21 cellular contexts compared by ENCODE assay signal in genomic region chr22:36871669-36872081, GRCh38. TPM values are rescaled to one million over a fixed set of nuclear protein-coding genes. Genes with fewer than 3 reads are reported as not detected.
DNase-seq lines count a peak whose midpoint lies in the region; ATAC-seq and TF ChIP-seq lines count a peak whose summit lies in the region.
"Had no signal": no experiment of that assay in that cellular context is flagged by ENCODE, and none has a peak within 500 bp of the region (broad histone marks: within the 10 kb centered on the region; RNA-seq: fewer than 3 reads in every experiment).

No MANE protein-coding gene starts in this region.

- H3K9me3 Mint-ChIP-seq in Calu3 (ENCODE audit: low read depth, unreplicated experiment): no peaks in the 10 kb centered on the region
- H3K9me3 Mint-ChIP-seq: nephron had no signal

- H3K79me2 ChIP-seq in SK-N-SH (ENCODE audit: insufficient read depth) (no peaks in the 10 kb centered on the region), hepatocyte (no peaks in the 10 kb centered on the region), smooth muscle cell (ENCODE audit: low read depth) (no peaks in the 10 kb centered on the region)

- no peak for TF ChIP-seq EP300 in SK-N-SH (IDR thresholded peaks at IDR 0.05; ENCODE audit: borderline replicate concordance in 1 of 2, low read depth in 1 of 2, low read length in 1 of 2)

- H3K9ac ChIP-seq in SK-N-SH: no peak overlapping the region
- no peak overlapping the region for H3K9ac ChIP-seq in smooth muscle cell (ENCODE audit: low read depth)

- H2AFZ ChIP-seq in SK-N-SH (ENCODE audit: low read depth) (no peak overlapping the region), hepatocyte (no peak overlapping the region), smooth muscle cell (ENCODE audit: low read depth) (no peak overlapping the region)

- H3K27me3 ChIP-seq in SK-N-SH (ENCODE audit: insufficient read depth) (no peaks in the 10 kb centered on the region; the same call in 1 of the 2 replicates), Panc1 (ENCODE audit: control insufficient read depth, insufficient read depth, low read length) (no peaks in the 10 kb centered on the region; the same call in 1 of the 2 replicates), hepatocyte (peaks cover 25% of the 10 kb centered on the region), smooth muscle cell (ENCODE audit: low read depth) (peaks cover 4% of the 10 kb centered on the region), uterus (no peaks in the 10 kb centered on the region)
- H3K27me3 ChIP-seq: SJSA1 had no signal

- H3K4me2 ChIP-seq in SK-N-SH (no peak overlapping the region), hepatocyte (no peak overlapping the region), smooth muscle cell (no peak overlapping the region)

- H3F3A ChIP-seq in SK-N-SH (replicated peaks; ENCODE audit: insufficient read depth): no peaks in the 10 kb centered on the region
- H3F3A ChIP-seq in smooth muscle cell (ENCODE audit: low read depth): no peaks in the 10 kb centered on the region

- H3K9me3 ChIP-seq in SK-N-SH (no peaks in the 10 kb centered on the region), Panc1 (ENCODE audit: control insufficient read depth, insufficient read depth, low read depth, low read length) (no peaks in the 10 kb centered on the region), hepatocyte (ENCODE audit: low read depth) (no peaks in the 10 kb centered on the region), smooth muscle cell (replicated peaks; ENCODE audit: low read depth) (no peaks in the 10 kb centered on the region), uterus (no peaks in the 10 kb centered on the region)
- H3K9me3 ChIP-seq: esophagus squamous epithelium, prostate gland, SJSA1, suprapubic skin had no signal

- in situ Hi-C loops in Panc1 (cut with HindIII; ENCODE audit: low pct_unique_long_range_greater_than_20kb, low sequenced_read_pairs): no loop called here

- BruUV-seq in Panc1 (replicated peaks; lab: Mats Ljungman, UMichigan): no TSS peak
- no TSS peak for BruUV-seq in Calu3 (replicated peaks; lab: Mats Ljungman, UMichigan)

- no peak overlapping the region for H3K27ac ChIP-seq in SK-N-SH (ENCODE audit: low read depth in 2 of 2, low read length in 1 of 2)
- no peak overlapping the region for H3K27ac ChIP-seq in Panc1 (ENCODE audit: low read length)
- H3K27ac ChIP-seq in hepatocyte: no peak overlapping the region
- peak overlapping the region; percentile 40 for H3K27ac ChIP-seq in smooth muscle cell (ENCODE audit: low read depth)
- H3K27ac ChIP-seq in uterus: no peak overlapping the region
- H3K27ac ChIP-seq: 22Rv1, prostate gland, SJSA1, suprapubic skin had no signal

- POLR2A ChIA-PET in SK-N-SH (lab: Yijun Ruan, JAX): interaction anchor here (0.6 kb wide), 1 partner anchor 37 kb away, joined by 3 read pairs; no protein-coding TSS in a partner anchor
- POLR2A ChIA-PET in Panc1 (lab: Charles Lee): interaction anchor here (0.6 kb wide), 1 partner anchor 107 kb away, joined by 12 read pairs; no protein-coding TSS in a partner anchor

- TF ChIP-seq RAD21 in SK-N-SH (IDR thresholded peaks at IDR 0.05; ENCODE audit: low read length): no peak

- peak; percentile 14 for DNase-seq in SK-N-SH
- no peak for DNase-seq in Panc1 (ENCODE audit: low read depth, low spot score)
- peak; percentile 39 for DNase-seq in hepatocyte (ENCODE audit: low spot score)
- no peak for DNase-seq in smooth muscle cell (lab: John Stamatoyannopoulos, UW; ENCODE audit: unreplicated experiment)
- no peak for DNase-seq in uterus
- no peak for DNase-seq in Calu3
- no peak for DNase-seq in dedifferentiated amniotic fluid mesenchymal stem cell (ENCODE audit: extremely low spot score)
- DNase-seq: activated CD4-positive, CD25-positive, alpha-beta regulatory T cell; COR-L47; esophagus squamous epithelium; NCI-H2081 treated with DMSO at 0.1 percent for 48 hours; NCI-H510A; small intestine; stimulated activated CD4-positive, alpha-beta T cell treated with anti-CD3 and anti-CD28 coated beads, Interleukin-4, amount 100 ng/mL, for 4 hours had no signal

- no peak overlapping the region for H3K4me3 Mint-ChIP-seq in Calu3 (ENCODE audit: low read depth, unreplicated experiment)
- H3K4me3 Mint-ChIP-seq: nephron had no signal

- intact Hi-C loops in Panc1 (cut with micrococcal nuclease; ENCODE audit: unreplicated experiment) (no loop called here), uterus (cut with DNase I; ENCODE audit: low total_unique reads) (no loop called here), Calu3 (cut with micrococcal nuclease; ENCODE audit: unreplicated experiment) (loop anchor here (5.0 kb wide), 1 partner anchor 106 kb away; no protein-coding TSS in a partner anchor)

- peaks cover 28% of the 10 kb centered on the region for H3K4me1 Mint-ChIP-seq in Calu3 (ENCODE audit: low read depth, unreplicated experiment)
- H3K4me1 Mint-ChIP-seq: nephron had no signal

- H3K4me3 ChIP-seq in SK-N-SH (ENCODE audit: low read depth in 2 of 2, low read length in 1 of 2) (no peak overlapping the region), Panc1 (ENCODE audit: low read depth in 2 of 2, low read length in 2 of 2) (no peak overlapping the region), hepatocyte (no peak overlapping the region), smooth muscle cell (no peak overlapping the region), uterus (no peak overlapping the region)
- H3K4me3 ChIP-seq: esophagus squamous epithelium, prostate gland, SJSA1, suprapubic skin had no signal

- H4K20me1 ChIP-seq in SK-N-SH (ENCODE audit: insufficient read depth): no peaks in the 10 kb centered on the region
- no peaks in the 10 kb centered on the region for H4K20me1 ChIP-seq in hepatocyte (ENCODE audit: insufficient read depth, poor library complexity, severe bottlenecking)
- no peaks in the 10 kb centered on the region for H4K20me1 ChIP-seq in smooth muscle cell (ENCODE audit: low read depth)

- H3K9me2 ChIP-seq in SK-N-SH (no peaks in the 10 kb centered on the region), hepatocyte (replicated peaks; ENCODE audit: insufficient read depth) (no peaks in the 10 kb centered on the region)

- TF ChIP-seq CTCF in SK-N-SH (IDR thresholded peaks at IDR 0.05): no peak
- TF ChIP-seq CTCF in Panc1 (IDR thresholded peaks at IDR 0.05): no peak
- no peak for TF ChIP-seq CTCF in hepatocyte (IDR thresholded peaks at IDR 0.05; ENCODE audit: poor library complexity)
- TF ChIP-seq CTCF in smooth muscle cell (IDR thresholded peaks at IDR 0.05; ENCODE audit: borderline replicate concordance, insufficient read depth, poor library complexity, severe bottlenecking): no peak
- no peak for TF ChIP-seq CTCF in uterus (IDR thresholded peaks at IDR 0.05)
- no peak for TF ChIP-seq CTCF in Calu3 (IDR thresholded peaks at IDR 0.05; ENCODE audit: unreplicated experiment)

- no peaks in the 10 kb centered on the region; a peak in 1 of 4 replicates for H3K4me1 ChIP-seq in SK-N-SH (ENCODE audit: control insufficient read depth in 1 of 2, insufficient read depth in 2 of 2, low read depth in 1 of 2, low read length in 1 of 2)
- no peaks in the 10 kb centered on the region for H3K4me1 ChIP-seq in Panc1 (ENCODE audit: control insufficient read depth, insufficient read depth, low read length)
- peaks cover 6% of the 10 kb centered on the region for H3K4me1 ChIP-seq in hepatocyte (ENCODE audit: insufficient read depth)
- H3K4me1 ChIP-seq in smooth muscle cell (ENCODE audit: low read depth): peaks cover 6% of the 10 kb centered on the region
- no peaks in the 10 kb centered on the region for H3K4me1 ChIP-seq in uterus

- TF ChIP-seq POLR2A in uterus (IDR thresholded peaks at IDR 0.05): no peak

- H3K36me3 ChIP-seq in SK-N-SH (replicated peaks in 1 of 2; ENCODE audit: control insufficient read depth in 1 of 2, insufficient read depth in 2 of 2, low read length in 1 of 2) (no peaks in the 10 kb centered on the region), Panc1 (ENCODE audit: control insufficient read depth, insufficient read depth, low read length) (no peaks in the 10 kb centered on the region), hepatocyte (replicated peaks; ENCODE audit: insufficient read depth, low read depth) (no peaks in the 10 kb centered on the region), smooth muscle cell (ENCODE audit: low read depth) (no peaks in the 10 kb centered on the region), uterus (no peaks in the 10 kb centered on the region)
- H3K36me3 ChIP-seq: esophagus squamous epithelium, prostate gland, SJSA1, suprapubic skin had no signal

- CTCF ChIA-PET in SK-N-SH (lab: Yijun Ruan, JAX) (interaction anchor here (0.7 to 8.6 kb wide), 4 partner anchors 12 to 89 kb away, joined by 3 to 109 read pairs (median 4); no protein-coding TSS in a partner anchor), Panc1 (lab: Charles Lee) (no interaction called here), Calu3 (lab: Charles Lee) (interaction anchor here (0.7 to 1.6 kb wide), 3 partner anchors 90 to 174 kb away, joined by 3 to 4 read pairs (median 3); no protein-coding TSS in a partner anchor)

- ATAC-seq in SK-N-SH treated with all-trans-retinoic acid at 6 μM for 48 hours (no peak), Panc1 (peak; percentile 63; the same call in 1 of the 2 replicates)

- peaks cover 17% of the 10 kb centered on the region for H3K27me3 Mint-ChIP-seq in Calu3 (ENCODE audit: unreplicated experiment)

- peaks cover 4% of the 10 kb centered on the region for H3K36me3 Mint-ChIP-seq in Calu3 (ENCODE audit: insufficient read depth, unreplicated experiment)

- WGBS in SK-N-SH (ENCODE audit: low lambda C conversion rate): 69% methylated on average over 11 of the region's 11 CpGs
- 71% methylated on average over 11 of the region's 11 CpGs for WGBS in hepatocyte (ENCODE audit: low lambda C conversion rate, missing lambda C conversion rate)
- 51% methylated on average over 11 of the region's 11 CpGs for WGBS in smooth muscle cell (ENCODE audit: low lambda C conversion rate)

- no peak overlapping the region for H3K27ac Mint-ChIP-seq in Calu3 (ENCODE audit: unreplicated experiment)
- H3K27ac Mint-ChIP-seq: nephron had no signal

RNA-seq across cellular contexts. Expression of gene NCF4, which starts 10.9 kb away (rescaled TPM):
- polyA plus RNA-seq in SK-N-SH (2012; rRNA removed): not detected in 2 replicates
- polyA plus RNA-seq in SK-N-SH (2012; cell fraction: cytosol; rRNA removed): not detected in 2 replicates
- not detected in 2 replicates for polyA plus RNA-seq in SK-N-SH (2012; cell fraction: nucleus; rRNA removed)
- total RNA-seq in Panc1 (2021; ENCODE audit: unreplicated experiment): not detected
- not detected for polyA plus RNA-seq in Panc1 (2012; ENCODE audit: insufficient read length)
- 0.37 and 1.5 TPM in 2 replicates for total RNA-seq in hepatocyte
- 0.41 and 0.54 TPM in 2 replicates for polyA plus RNA-seq in hepatocyte
- not detected in 2 replicates for total RNA-seq in smooth muscle cell
- polyA plus RNA-seq in smooth muscle cell: 0.15 and 0.41 TPM in 2 replicates
- total RNA-seq in uterus: 10 to 100 TPM in 1 of 4 donors, 1 to 10 TPM in 3; 1.8 to 21.2 (median 6.3) TPM
- 0.54 TPM in 1 of 2 replicates, not detected in the other for total RNA-seq in Calu3 (2022)
- total RNA-seq: lung microvascular endothelial cell, SJSA1 had no signal

RNA-seq across cellular contexts. Expression of gene CSF2RB, which starts 41.8 kb away (rescaled TPM):
- polyA plus RNA-seq in SK-N-SH (2012; rRNA removed) (not detected in 2 replicates), hepatocyte (not detected in 2 replicates), smooth muscle cell (0.25 and 0.43 TPM in 2 replicates)
- not detected in 2 replicates for polyA plus RNA-seq in SK-N-SH (2012; cell fraction: cytosol; rRNA removed)
- 0.02 TPM in 1 of 2 replicates, not detected in the other for polyA plus RNA-seq in SK-N-SH (2012; cell fraction: nucleus; rRNA removed)
- total RNA-seq in Panc1 (2021; ENCODE audit: unreplicated experiment) (not detected), hepatocyte (0.28 and 0.83 TPM in 2 replicates), smooth muscle cell (0.22 TPM in 1 of 2 replicates, not detected in the other), uterus (1 to 10 TPM; 3.1 to 7.4 (median 3.5) TPM), Calu3 (2022) (not detected in 2 replicates)
- not detected for polyA plus RNA-seq in Panc1 (2012; ENCODE audit: insufficient read length)

RNA-seq across cellular contexts. Expression of gene PVALB, which starts 54.8 kb away (rescaled TPM):
- polyA plus RNA-seq in SK-N-SH (2012; rRNA removed): not detected in 2 replicates
- polyA plus RNA-seq in SK-N-SH (2012; cell fraction: cytosol; rRNA removed): not detected in 2 replicates
- not detected in 2 replicates for polyA plus RNA-seq in SK-N-SH (2012; cell fraction: nucleus; rRNA removed)
- not detected for total RNA-seq in Panc1 (2021; ENCODE audit: unreplicated experiment)
- polyA plus RNA-seq in Panc1 (2012; ENCODE audit: insufficient read length): not detected
- not detected in 2 replicates for total RNA-seq in hepatocyte
- polyA plus RNA-seq in hepatocyte: 0.30 TPM in 1 of 2 replicates, not detected in the other
- not detected in 2 replicates for total RNA-seq in smooth muscle cell
- polyA plus RNA-seq in smooth muscle cell: not detected in 2 replicates
- 1 to 10 TPM in 1 of 4 donors, not detected in 3; 2.3 TPM for total RNA-seq in uterus
- not detected in 2 replicates for total RNA-seq in Calu3 (2022)
- total RNA-seq: esophagus squamous epithelium, lung microvascular endothelial cell, SJSA1, suprapubic skin had no signal
- polyA plus RNA-seq: small intestine had no signal

Comparison
In these comparisons a context has a peak if more than half of its experiments do, and no peak if none do; other contexts are left out.
1. DNase-seq: peak in SK-N-SH (single experiment) and hepatocyte (single experiment); none in Panc1 (single experiment), smooth muscle cell (single experiment), uterus (0 of 2), Calu3 (single experiment) and dedifferentiated amniotic fluid mesenchymal stem cell (single experiment).